In the genomic region with DNA sequence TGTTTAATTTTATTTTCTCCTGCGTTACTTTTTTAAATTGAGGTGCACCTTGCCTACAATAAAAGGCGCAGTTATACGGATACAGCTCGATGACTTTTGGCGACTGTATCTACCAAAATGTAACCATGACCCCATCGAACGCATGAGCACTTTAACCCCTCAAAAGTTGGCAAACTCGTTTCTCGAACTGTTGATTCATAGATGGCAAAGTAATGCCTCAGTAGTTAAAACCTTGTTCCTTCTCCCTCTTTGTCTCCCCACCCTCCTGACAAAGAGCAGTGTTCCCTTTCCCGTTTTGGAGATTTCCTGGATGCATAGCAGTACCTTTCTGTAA, we compare ENCODE assay signal across 7 cellular contexts. TPM values are rescaled to one million over a fixed set of nuclear protein-coding genes. Genes with fewer than 3 reads are reported as not detected.
DNase-seq lines count a peak whose midpoint lies in the region; ATAC-seq and TF ChIP-seq lines count a peak whose summit lies in the region.

No MANE protein-coding gene starts in this region.

- H3K4me3 Mint-ChIP-seq in IgD-negative memory B cell, result peak overlapping the region in 3 of 4 donors; percentile 33 to 58 (median 47)

- H3K79me2 ChIP-seq in mammary epithelial cell (ENCODE audit: insufficient read depth, low read length), result no peaks in the 10 kb centered on the region

- no peaks in the 10 kb centered on the region for H3K36me3 Mint-ChIP-seq in IgD-negative memory B cell

- H3K9ac ChIP-seq in mammary epithelial cell (ENCODE audit: insufficient read depth, low read length), result no peak overlapping the region

- no TSS peak for BruUV-seq in mammary epithelial cell (replicated peaks; lab: Mats Ljungman, UMichigan)

- H3K9me3 Mint-ChIP-seq in IgD-negative memory B cell, result no peaks in the 10 kb centered on the region

- H3K27me3 ChIP-seq in mammary epithelial cell (ENCODE audit: insufficient read depth, low read length), result no peaks in the 10 kb centered on the region
- H3K27me3 ChIP-seq in spleen (replicated peaks in 1 of 7), result peaks cover 6 to 60% (median 15%) of the 10 kb centered on the region in 7 donors

- TF ChIP-seq CTCF in mammary epithelial cell (conservative IDR thresholded peaks at IDR 0.05 in 1 of 2, IDR thresholded peaks at IDR 0.05 in 1 of 2; ENCODE audit: extremely low read depth in 1 of 2, insufficient read depth in 1 of 2, low read depth in 1 of 2, low read length in 2 of 2) (no peak), spleen (IDR thresholded peaks at IDR 0.05 in 8 of 11, conservative IDR thresholded peaks at IDR 0.05 in 3 of 11) (no peak)

- peaks cover 0 to 7% (median 5%) of the 10 kb centered on the region in 3 donors for H3K4me1 Mint-ChIP-seq in IgD-negative memory B cell

- CTCF ChIA-PET in mammary epithelial cell (lab: Charles Lee; ENCODE audit: low non-redundant PET), result no interaction called here

- peak overlapping the region; percentile 85 for H3K4me2 ChIP-seq in mammary epithelial cell (ENCODE audit: insufficient read depth, low read depth, low read length)

- H3K4me3 ChIP-seq in mammary epithelial cell (replicated peaks in 1 of 3; ENCODE audit: insufficient read depth in 1 of 3, low read depth in 2 of 3, low read length in 3 of 3) (no peak overlapping the region), spleen (peak overlapping the region in 6 of 8 donors; percentile 34 to 67 (median 38))

- ATAC-seq in left colon (peak; percentile 19), GM21619 (IDR thresholded peaks at IDR 0.05; ENCODE audit: unreplicated experiment) (no peak)

- H3K4me1 ChIP-seq in mammary epithelial cell (ENCODE audit: insufficient read depth, low read length) (peaks cover 11% of the 10 kb centered on the region), spleen (peaks cover 0 to 24% (median 14%) of the 10 kb centered on the region in 6 donors)

- no peak overlapping the region for H3K27ac ChIP-seq in mammary epithelial cell (ENCODE audit: insufficient read depth, low read depth, low read length)
- H3K27ac ChIP-seq in spleen, result no peak overlapping the region

- 24% methylated on average over 10 of the region's 10 CpGs for WGBS in mammary epithelial cell (ENCODE audit: low coverage, missing lambda C conversion rate)
- WGBS in spleen, 5 donors, result 16 to 28% (median 24%) methylated on average over 10 of the region's 10 CpGs

- TF ChIP-seq POLR2A in spleen (IDR thresholded peaks at IDR 0.05), result no peak

- in situ Hi-C loops in mammary epithelial cell (cut with MboI; ENCODE audit: low sequenced_read_pairs in 2 of 2), result no loop called here

- dilution Hi-C loops in mammary epithelial cell (cut with HindIII; ENCODE audit: low sequenced_read_pairs), result no loop called here

- peak overlapping the region; percentile 73 for H2AFZ ChIP-seq in mammary epithelial cell (ENCODE audit: low read depth, low read length)

- peaks cover 40% of the 10 kb centered on the region for H3K27me3 Mint-ChIP-seq in IgD-negative memory B cell

- H3K36me3 ChIP-seq in mammary epithelial cell (ENCODE audit: insufficient read depth, low read length) (no peaks in the 10 kb centered on the region), spleen (no peaks in the 10 kb centered on the region)

- DNase-seq in mammary epithelial cell, result no peak
- no peak for DNase-seq in left colon
- no peak for DNase-seq in spleen
- no peak for DNase-seq in hypothalamus (lab: John Stamatoyannopoulos, UW)
- no peak for DNase-seq in C1 segment of cervical spinal cord (lab: John Stamatoyannopoulos, UW)

- no peak overlapping the region for H3K27ac Mint-ChIP-seq in IgD-negative memory B cell

- H4K20me1 ChIP-seq in mammary epithelial cell (ENCODE audit: insufficient read depth, low read length), result no peaks in the 10 kb centered on the region

- intact Hi-C loops in mammary epithelial cell (cut with micrococcal nuclease) (no loop called here), left colon (cut with DNase I, micrococcal nuclease) (no loop called here), spleen (cut with DNase I; ENCODE audit: low total_unique reads) (no loop called here)

- H3K9me3 ChIP-seq in mammary epithelial cell (replicated peaks; ENCODE audit: insufficient read depth, low read length), result no peaks in the 10 kb centered on the region
- H3K9me3 ChIP-seq in spleen, result no peaks in the 10 kb centered on the region

RNA-seq across cellular contexts. Expression of a gene that starts 0.6 kb away (rescaled TPM):
- polyA plus RNA-seq in IgD-negative memory B cell (not detected), mammary epithelial cell (not detected), spleen (under 1 TPM in 1 of 3 donors, not detected in 2; 0.06 TPM)
- total RNA-seq in mammary epithelial cell (not detected), left colon (under 1 TPM in 1 of 2 donors, not detected in 1; 0.25 TPM), spleen (not detected)
- polyA minus RNA-seq in mammary epithelial cell, result not detected

RNA-seq across cellular contexts. Expression of a gene that starts 16.1 kb away (rescaled TPM):
- 20.4 TPM for polyA plus RNA-seq in IgD-negative memory B cell
- 10 to 100 TPM; 24.2 to 42.3 TPM for total RNA-seq in mammary epithelial cell
- 41.3 TPM for polyA plus RNA-seq in mammary epithelial cell
- 21.6 TPM for polyA minus RNA-seq in mammary epithelial cell
- 10 to 100 TPM; 19.2 to 27.3 TPM for total RNA-seq in left colon
- total RNA-seq in spleen, result 10 to 100 TPM in 5 of 7 donors, 1 to 10 TPM in 2; 7.8 to 17.4 (median 12.6) TPM
- 10 to 100 TPM; 12.0 to 14.1 (median 13.5) TPM for polyA plus RNA-seq in spleen

Comparison
In these comparisons a context has a peak if more than half of its experiments do, and no peak if none do; other contexts are left out.
1. H3K4me3 ChIP-seq: peak in spleen (6 of 8); none in mammary epithelial cell (0 of 3).